Comparison of ENCODE assay signal across 29 cellular contexts in the genomic region with DNA sequence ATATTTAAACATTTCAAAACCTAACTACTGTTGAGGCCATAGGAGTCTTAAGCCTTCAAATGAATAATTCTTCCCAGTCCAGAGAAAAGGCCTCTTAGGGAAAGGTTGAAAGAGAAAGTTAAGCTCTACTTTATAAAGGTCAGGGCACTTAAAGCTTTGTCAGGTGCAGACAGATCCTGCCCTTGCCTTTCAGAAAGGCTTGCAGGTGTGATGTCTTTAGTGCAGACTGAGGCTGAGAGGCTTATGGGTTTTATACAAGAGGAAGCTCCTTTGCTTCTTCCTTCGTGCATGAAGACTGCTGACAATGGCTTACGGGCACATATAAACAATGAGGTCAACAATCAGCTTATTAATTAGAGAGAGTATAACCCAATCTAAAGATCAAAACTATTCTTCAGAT.
"Had no signal": no experiment of that assay in that cellular context is flagged by ENCODE, and none has a peak within 500 bp of the region (broad histone marks: within the 10 kb centered on the region; RNA-seq: fewer than 3 reads in every experiment).

No MANE protein-coding gene starts in this region.

- H3K27me3 ChIP-seq: heart right ventricle, ovary, spleen, testis, tibial artery had no signal

- H3K27ac ChIP-seq: esophagus squamous epithelium, heart right ventricle, left ventricle myocardium inferior, ovary, psoas muscle, skin epidermis, spleen, testis, tibial artery had no signal

- ATAC-seq: effector memory CD8-positive, alpha-beta T cell; heart right ventricle; left cardiac atrium; natural killer cell; psoas muscle; right cardiac atrium; stimulated activated memory B cell treated with anti-CD40 and anti-IgM and Interleukin-4, amounts not matched to agents 10 μg/mL and 1 μg/mL and 100 μg/mL, for 72 hours; stimulated activated naive CD8-positive, alpha-beta T cell treated with anti-CD3 and anti-CD28 coated beads, Interleukin-15, Interleukin-2, amounts not matched to agents 100 U/mL and 50 U/mL, for 24 hours had no signal

- H3K9me3 Mint-ChIP-seq: memory B cell; stimulated activated memory B cell treated with anti-CD40 and anti-IgM and Interleukin-4, amounts not matched to agents 10 μg/mL and 1 μg/mL and 100 μg/mL, for 72 hours; type B pancreatic cell had no signal

- H3K27me3 Mint-ChIP-seq: effector memory CD8-positive, alpha-beta T cell; stimulated activated memory B cell treated with anti-CD40 and anti-IgM and Interleukin-4, amounts not matched to agents 10 μg/mL and 1 μg/mL and 100 μg/mL, for 72 hours; type B pancreatic cell had no signal

- H3K4me1 ChIP-seq: esophagus squamous epithelium, heart right ventricle, left ventricle myocardium inferior, psoas muscle, spleen, testis, tibial artery had no signal

- H3K9me3 ChIP-seq: esophagus squamous epithelium, heart right ventricle, left ventricle myocardium inferior, ovary, psoas muscle, spleen, testis, tibial artery had no signal

- DNase-seq: cortex of kidney; effector memory CD8-positive, alpha-beta T cell; erythroblast; esophagus squamous epithelium; foreskin melanocyte; glutamatergic neuron; heart right ventricle; hippocampal formation; left cardiac atrium; left ventricle myocardium inferior; natural killer cell; occipital lobe; ovary; posterior cingulate gyrus; psoas muscle; right cardiac atrium; spleen; stimulated activated CD4-positive, alpha-beta T cell treated with anti-CD3 and anti-CD28 coated beads, Interleukin-4, amount 100 ng/mL, for 4 hours; stimulated activated naive CD8-positive, alpha-beta T cell treated with anti-CD3 and anti-CD28 coated beads, Interleukin-15, Interleukin-2, amounts not matched to agents 100 U/mL and 50 U/mL, for 24 hours; substantia nigra; testis; tibial artery had no signal

- H3K27ac Mint-ChIP-seq: effector memory CD8-positive, alpha-beta T cell; memory B cell; natural killer cell; stimulated activated memory B cell treated with anti-CD40 and anti-IgM and Interleukin-4, amounts not matched to agents 10 μg/mL and 1 μg/mL and 100 μg/mL, for 72 hours; type B pancreatic cell had no signal

- H3K4me3 Mint-ChIP-seq: effector memory CD8-positive, alpha-beta T cell; memory B cell; natural killer cell; stimulated activated memory B cell treated with anti-CD40 and anti-IgM and Interleukin-4, amounts not matched to agents 10 μg/mL and 1 μg/mL and 100 μg/mL, for 72 hours; type B pancreatic cell had no signal

- H3K36me3 ChIP-seq: esophagus squamous epithelium, heart right ventricle, left ventricle myocardium inferior, ovary, spleen, tibial artery had no signal

- FAIRE-seq: endometrium, islet of Langerhans had no signal

- H3K4me1 Mint-ChIP-seq: memory B cell; natural killer cell; stimulated activated memory B cell treated with anti-CD40 and anti-IgM and Interleukin-4, amounts not matched to agents 10 μg/mL and 1 μg/mL and 100 μg/mL, for 72 hours had no signal

- H3K4me3 ChIP-seq: esophagus squamous epithelium, heart right ventricle, left ventricle myocardium inferior, lung, ovary, psoas muscle, skin epidermis, spleen, testis, tibial artery had no signal

- H3K36me3 Mint-ChIP-seq: memory B cell; natural killer cell; stimulated activated memory B cell treated with anti-CD40 and anti-IgM and Interleukin-4, amounts not matched to agents 10 μg/mL and 1 μg/mL and 100 μg/mL, for 72 hours; type B pancreatic cell had no signal
